5 cellular contexts compared by ENCODE assay signal in the genomic region with DNA sequence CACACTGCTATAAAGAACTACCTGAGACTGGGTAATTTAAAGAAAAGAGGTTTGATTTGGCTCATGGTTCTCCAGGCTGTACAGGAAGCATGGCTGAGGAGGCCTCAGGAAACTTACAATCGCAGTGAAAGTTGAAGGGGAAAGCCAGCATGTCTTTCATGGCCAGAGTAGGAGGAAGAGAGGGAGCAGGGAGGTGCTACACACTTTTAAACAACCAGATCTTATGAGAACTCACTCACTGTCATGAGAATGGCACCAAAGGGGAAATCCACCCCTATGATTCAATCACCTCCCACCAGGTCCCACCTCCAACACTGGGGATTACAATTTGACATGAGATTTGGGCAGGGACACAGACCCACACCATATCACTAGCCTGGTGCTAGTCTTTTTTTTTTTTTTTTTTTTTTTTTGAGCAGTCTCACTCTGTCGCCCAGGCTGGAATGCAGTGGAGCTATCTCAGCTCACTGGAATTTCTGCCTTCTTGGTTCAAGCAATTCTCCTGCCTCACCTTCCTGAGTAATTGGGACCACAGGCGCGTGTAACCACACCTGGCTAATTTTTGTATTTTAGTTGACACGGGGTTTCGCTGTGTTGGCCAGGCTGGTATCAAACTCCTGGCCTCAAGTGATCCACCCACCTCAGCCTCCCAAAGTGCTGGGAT. TPM values are rescaled to one million over a fixed set of nuclear protein-coding genes. Genes with fewer than 3 reads are reported as not detected.
DNase-seq lines count a peak whose midpoint lies in the region; TF ChIP-seq lines count a peak whose summit lies in the region.
"Not testable (repeated sequence)": the region's sequence is repeated elsewhere in the genome, so short reads cannot be mapped to it uniquely, and the experiment has no call there.

No MANE protein-coding gene starts in this region.

- H3K79me2 ChIP-seq in trophoblast cell (ENCODE audit: control insufficient read depth, insufficient read depth, low read length, poor library complexity): not testable (repeated sequence)

- H3K27me3 Mint-ChIP-seq in activated naive CD4-positive, alpha-beta T cell treated with anti-CD3 and anti-CD28 coated beads for 36 hours (ENCODE audit: low read depth); endodermal cell (ENCODE audit: insufficient read depth): not testable (repeated sequence)

- H3K4me1 Mint-ChIP-seq in activated naive CD4-positive, alpha-beta T cell treated with anti-CD3 and anti-CD28 coated beads for 36 hours (ENCODE audit: low read depth); endodermal cell: not testable (repeated sequence)

- H3K9ac ChIP-seq in endodermal cell (ENCODE audit: extremely low read depth, low read length, poor library complexity, severe bottlenecking); trophoblast cell (ENCODE audit: low read length): not testable (repeated sequence)

- not testable (repeated sequence) for H2BK120ac ChIP-seq in trophoblast cell (ENCODE audit: insufficient read depth, low read length, poor library complexity)

- not testable (repeated sequence) for H3K36me3 Mint-ChIP-seq in activated naive CD4-positive, alpha-beta T cell treated with anti-CD3 and anti-CD28 coated beads for 36 hours (ENCODE audit: low read depth); endodermal cell (ENCODE audit: low read depth)

- H3K4ac ChIP-seq in trophoblast cell (ENCODE audit: low read depth, low read length): not testable (repeated sequence)

- H3K79me1 ChIP-seq in trophoblast cell (ENCODE audit: low read length): not testable (repeated sequence)

- H4K12ac ChIP-seq in trophoblast cell (ENCODE audit: low read depth, low read length): not testable (repeated sequence)

- H2BK5ac ChIP-seq in trophoblast cell (ENCODE audit: low read depth, low read length, poor library complexity): not testable (repeated sequence)

- H3K4me3 Mint-ChIP-seq in activated naive CD4-positive, alpha-beta T cell treated with anti-CD3 and anti-CD28 coated beads for 36 hours; endodermal cell: not testable (repeated sequence)

- 89 to 98% methylated on average over 5 to 6 of the region's 6 CpGs for WGBS in endodermal cell (ENCODE audit: insufficient coverage in 1 of 2, insufficient read length in 1 of 2), 2 experiments
- no CpG with 5 or more reads among the region's 6 CpGs for WGBS in trophoblast cell (ENCODE audit: extremely low coverage, insufficient coverage, insufficient read length)

- peaks cover 12% of the 10 kb centered on the region for H3K9me3 Mint-ChIP-seq in activated naive CD4-positive, alpha-beta T cell treated with anti-CD3 and anti-CD28 coated beads for 36 hours
- not testable (repeated sequence) for H3K9me3 Mint-ChIP-seq in endodermal cell

- not testable (repeated sequence) for H2BK12ac ChIP-seq in trophoblast cell (ENCODE audit: low read length)

- not testable (repeated sequence) for H3K27me3 ChIP-seq in endodermal cell (ENCODE audit: control insufficient read depth, insufficient read depth, low read length, poor library complexity, severe bottlenecking); trophoblast cell (ENCODE audit: insufficient read depth, low read length)

- H3K27ac Mint-ChIP-seq in activated naive CD4-positive, alpha-beta T cell treated with anti-CD3 and anti-CD28 coated beads for 36 hours; endodermal cell: not testable (repeated sequence)

- CTCF ChIA-PET in activated naive CD4-positive, alpha-beta T cell treated with anti-CD3 and anti-CD28 coated beads for 36 hours (lab: Charles Lee): not testable (repeated sequence)

- not testable (repeated sequence) for H3K27ac ChIP-seq in endodermal cell (ENCODE audit: low read depth, low read length); trophoblast cell (ENCODE audit: low read depth, low read length)

- not testable (repeated sequence) for H4K8ac ChIP-seq in trophoblast cell (ENCODE audit: low read depth, low read length)

- not testable (repeated sequence) for H3K4me2 ChIP-seq in trophoblast cell (ENCODE audit: low read length)

- not testable (repeated sequence) for H2AFZ ChIP-seq in trophoblast cell (ENCODE audit: insufficient read depth, low read length, poor library complexity)

- peak; percentile 37 for DNase-seq in GM12865 (ENCODE audit: low read depth)
- peak; percentile 5 for DNase-seq in activated naive CD4-positive, alpha-beta T cell treated with anti-CD3 and anti-CD28 coated beads for 36 hours
- peak; percentile 28 for DNase-seq in endodermal cell
- DNase-seq in left kidney (ENCODE audit: low read depth, low spot score): peak; percentile 50
- peak; percentile 62 to 75 for DNase-seq in trophoblast cell

- H3K18ac ChIP-seq in trophoblast cell (ENCODE audit: low read length): not testable (repeated sequence)

- intact Hi-C loops in activated naive CD4-positive, alpha-beta T cell treated with anti-CD3 and anti-CD28 coated beads for 36 hours (cut with micrococcal nuclease): not testable (repeated sequence)

- TF ChIP-seq CTCF in GM12865 (IDR thresholded peaks at IDR 0.05; ENCODE audit: insufficient read depth, low read depth, low read length, missing control alignments); endodermal cell (conservative IDR thresholded peaks at IDR 0.05): not testable (repeated sequence)

- not testable (repeated sequence) for H2AK5ac ChIP-seq in trophoblast cell (ENCODE audit: low read length)

- H3K4me1 ChIP-seq in endodermal cell (ENCODE audit: control insufficient read depth, insufficient read depth, low read length); trophoblast cell (ENCODE audit: control insufficient read depth in 1 of 2, insufficient read depth in 2 of 2, low read length in 2 of 2): not testable (repeated sequence)

- not testable (repeated sequence) for H3K14ac ChIP-seq in trophoblast cell (ENCODE audit: low read length)

- H4K91ac ChIP-seq in trophoblast cell (ENCODE audit: low read depth, low read length): not testable (repeated sequence)

- not testable (repeated sequence) for H3K23ac ChIP-seq in trophoblast cell (ENCODE audit: low read length)

- H3K4me3 ChIP-seq in GM12865 (ENCODE audit: low read depth, low read length); endodermal cell (ENCODE audit: low read length); trophoblast cell (ENCODE audit: low read depth, low read length): not testable (repeated sequence)

- H3K36me3 ChIP-seq in endodermal cell (ENCODE audit: control insufficient read depth, insufficient read depth, low read length); trophoblast cell (ENCODE audit: control insufficient read depth in 1 of 2, insufficient read depth in 2 of 2, low read length in 2 of 2): not testable (repeated sequence)

- H3K9me3 ChIP-seq in endodermal cell (ENCODE audit: control insufficient read depth, low read length); trophoblast cell (ENCODE audit: insufficient read depth, low read depth, low read length): not testable (repeated sequence)

RNA-seq across cellular contexts. Expression of a gene that starts 56.4 kb away (rescaled TPM):
- total RNA-seq in activated naive CD4-positive, alpha-beta T cell treated with anti-CD3 and anti-CD28 coated beads for 36 hours: 1 to 10 TPM in 1 of 2 experiments, under 1 TPM in 1; 0.79 to 1.1 TPM
- 100 to 1,000 TPM in 1 of 2 donors, 10 to 100 TPM in 1; 76.8 to 106 TPM for total RNA-seq in endodermal cell
- polyA plus RNA-seq in endodermal cell (2013, experiment 1 of 2): 120 TPM
- 103 TPM for polyA plus RNA-seq in endodermal cell (2013, experiment 2 of 2)
- 17.4 and 19.1 TPM in 2 replicates for polyA plus RNA-seq in trophoblast cell (2013)

Comparison
In these comparisons a context has a peak if more than half of its experiments do, and no peak if none do; other contexts are left out.
1. DNase-seq: peak in every context shown above with its lines; median percentile 68 in trophoblast cell; 50 in left kidney; 37 in GM12865; 28 in endodermal cell; 5 in activated naive CD4-positive, alpha-beta T cell treated with anti-CD3 and anti-CD28 coated beads for 36 hours.
2. RNA of a gene that starts 56.4 kb away (total RNA-seq): 76.8 to 106 TPM in endodermal cell; 0.79 to 1.1 TPM in activated naive CD4-positive, alpha-beta T cell treated with anti-CD3 and anti-CD28 coated beads for 36 hours; every median in the first group is over 10 times any median in the second.